Comparison of ENCODE assay signal across 13 cellular contexts in genomic region chr21:46057710-46058241, GRCh38. TPM values are rescaled to one million over a fixed set of nuclear protein-coding genes. Genes with fewer than 3 reads are reported as not detected.
DNase-seq lines count a peak whose midpoint lies in the region; ATAC-seq and TF ChIP-seq lines count a peak whose summit lies in the region.
"Had no signal": no experiment of that assay in that cellular context is flagged by ENCODE, and none has a peak within 500 bp of the region (broad histone marks: within the 10 kb centered on the region; RNA-seq: fewer than 3 reads in every experiment).

No MANE protein-coding gene starts in this region.

- ATAC-seq in activated T-cell treated with anti-CD3 and anti-CD28 coated beads, Interleukin-2, amount 50 U/mL, for 72 hours (replicated peaks in 1 of 2): no peak
- no peak for ATAC-seq in HG02852 (IDR thresholded peaks at IDR 0.05; ENCODE audit: unreplicated experiment)

- DNase-seq in SJSA1 (ENCODE audit: low read depth in 1 of 2, low spot score in 2 of 2) (peak in 1 of 2 experiments; percentile 34), colonic mucosa (no peak), neural crest cell (ENCODE audit: low read depth, low spot score) (no peak), tibial artery (peak in 1 of 2 donors; percentile 67), amygdala (lab: John Stamatoyannopoulos, UW) (no peak)
- no peak for DNase-seq in activated T-cell treated with anti-CD3 and anti-CD28 coated beads, Interleukin-2, amount 50 U/mL, for 72 hours
- DNase-seq: GM23248, mammary epithelial cell, NCI-H1105, NCI-H524 treated with DMSO at 0.1 percent for 48 hours had no signal

- no peaks in the 10 kb centered on the region for H3K27me3 Mint-ChIP-seq in neural crest cell (ENCODE audit: low read depth)
- peaks cover 35% of the 10 kb centered on the region for H3K27me3 Mint-ChIP-seq in activated T-cell treated with anti-CD3 and anti-CD28 coated beads, Interleukin-2, amount 50 U/mL, for 72 hours (ENCODE audit: low read depth)

- peaks cover 14% of the 10 kb centered on the region for H3K9me3 Mint-ChIP-seq in neural crest cell
- H3K9me3 Mint-ChIP-seq in activated T-cell treated with anti-CD3 and anti-CD28 coated beads, Interleukin-2, amount 50 U/mL, for 72 hours: peaks cover 6 to 8% of the 10 kb centered on the region in 2 donors

- no peaks in the 10 kb centered on the region for H3K27me3 ChIP-seq in SJSA1 (replicated peaks)
- H3K27me3 ChIP-seq in colonic mucosa: no peaks in the 10 kb centered on the region
- no peaks in the 10 kb centered on the region for H3K27me3 ChIP-seq in tibial artery
- H3K27me3 ChIP-seq: right lobe of liver had no signal

- H3K4me3 ChIP-seq in SJSA1: no peak overlapping the region
- H3K4me3 ChIP-seq in colonic mucosa: no peak overlapping the region
- no peak overlapping the region for H3K4me3 ChIP-seq in tibial artery
- H3K4me3 ChIP-seq: GM23248, right lobe of liver had no signal

- TF ChIP-seq CTCF in colonic mucosa (IDR thresholded peaks at IDR 0.05) (no peak), neural crest cell (conservative IDR thresholded peaks at IDR 0.05) (no peak), tibial artery (IDR thresholded peaks at IDR 0.05) (no peak)

- H3K4me1 Mint-ChIP-seq in neural crest cell: peaks cover 20% of the 10 kb centered on the region
- H3K4me1 Mint-ChIP-seq in activated T-cell treated with anti-CD3 and anti-CD28 coated beads, Interleukin-2, amount 50 U/mL, for 72 hours (ENCODE audit: low read depth): peaks cover 40% of the 10 kb centered on the region

- H3K36me3 ChIP-seq in SJSA1 (no peaks in the 10 kb centered on the region), colonic mucosa (no peaks in the 10 kb centered on the region), tibial artery (no peaks in the 10 kb centered on the region)
- H3K36me3 ChIP-seq: right lobe of liver had no signal

- H3K9me3 ChIP-seq in SJSA1 (replicated peaks): peaks cover 14% of the 10 kb centered on the region
- no peaks in the 10 kb centered on the region for H3K9me3 ChIP-seq in colonic mucosa
- H3K9me3 ChIP-seq in tibial artery: peaks cover 0 to 1% (median 0%) of the 10 kb centered on the region in 3 donors
- H3K9me3 ChIP-seq: right lobe of liver had no signal

- no peak overlapping the region for H3K4me3 Mint-ChIP-seq in neural crest cell
- H3K4me3 Mint-ChIP-seq in activated T-cell treated with anti-CD3 and anti-CD28 coated beads, Interleukin-2, amount 50 U/mL, for 72 hours: peak overlapping the region in 1 of 2 donors; percentile 77
- H3K4me3 Mint-ChIP-seq: dendritic cell treated with granulocyte-macrophage colony-stimulating factor and Interleukin-4, amounts not matched to agents 40 ng/mL and 50 ng/mL, for 4 days had no signal

- peak overlapping the region; percentile 83 for H3K27ac ChIP-seq in SJSA1
- H3K27ac ChIP-seq in colonic mucosa: peak overlapping the region; percentile 73
- H3K27ac ChIP-seq in tibial artery: peak overlapping the region; percentile 90 to 97
- H3K27ac ChIP-seq: GM23248, right lobe of liver had no signal

- H3K27ac Mint-ChIP-seq in neural crest cell (ENCODE audit: unreplicated experiment): peak overlapping the region; percentile 62
- H3K27ac Mint-ChIP-seq in activated T-cell treated with anti-CD3 and anti-CD28 coated beads, Interleukin-2, amount 50 U/mL, for 72 hours: no peak overlapping the region
- H3K27ac Mint-ChIP-seq: dendritic cell treated with granulocyte-macrophage colony-stimulating factor and Interleukin-4, amounts not matched to agents 40 ng/mL and 50 ng/mL, for 4 days had no signal

- H3K4me1 ChIP-seq in SJSA1 (replicated peaks) (peaks cover 64% of the 10 kb centered on the region), colonic mucosa (no peaks in the 10 kb centered on the region), tibial artery (peaks cover 7 to 73% (median 51%) of the 10 kb centered on the region in 4 donors)
- H3K4me1 ChIP-seq: right lobe of liver had no signal

- peaks cover 8% of the 10 kb centered on the region for H3K36me3 Mint-ChIP-seq in neural crest cell (ENCODE audit: low read depth)
- H3K36me3 Mint-ChIP-seq in activated T-cell treated with anti-CD3 and anti-CD28 coated beads, Interleukin-2, amount 50 U/mL, for 72 hours (ENCODE audit: insufficient read depth in 2 of 2): peaks cover 0 to 4% of the 10 kb centered on the region in 2 donors

- intact Hi-C loops in colonic mucosa (cut with DNase I): no loop called here
- intact Hi-C loops in tibial artery (cut with DNase I; ENCODE audit: low total_unique reads): loop anchor here (5.0 kb wide), 1 partner anchor 35 kb away; no protein-coding TSS in a partner anchor

- H3K9ac ChIP-seq in colonic mucosa (ENCODE audit: low read depth in 2 of 2, low read length in 2 of 2): peak overlapping the region in 1 of 2 donors; percentile 12

RNA-seq across cellular contexts. Expression of gene COL6A2, which starts 40.1 kb away (rescaled TPM):
- total RNA-seq in SJSA1 (2014; rRNA removed; shearing (Covaris generic)): 310 and 333 TPM in 2 replicates
- total RNA-seq in colonic mucosa (100 to 1,000 TPM in 1 of 2 donors, 10 to 100 TPM in 1; 55.7 to 190 TPM), neural crest cell (17.8 and 18.5 TPM in 2 replicates)
- total RNA-seq in activated T-cell treated with anti-CD3 and anti-CD28 coated beads, Interleukin-2, amount 50 U/mL, for 72 hours: 10 to 100 TPM; 10.8 to 11.3 TPM
